Comparison of ENCODE assay signal across 20 cellular contexts in genomic region chr14:104821229-104821945, GRCh38. TPM values are rescaled to one million over a fixed set of nuclear protein-coding genes. Genes with fewer than 3 reads are reported as not detected.
A peak's percentile ranks its signal among the peaks of the same experiment; 100 is the strongest.
DNase-seq lines count a peak whose midpoint lies in the region; ATAC-seq and TF ChIP-seq lines count a peak whose summit lies in the region.
"Had no signal": no experiment of that assay in that cellular context is flagged by ENCODE, and none has a peak within 500 bp of the region (broad histone marks: within the 10 kb centered on the region; RNA-seq: fewer than 3 reads in every experiment).

No MANE protein-coding gene starts in this region.

- H2BK120ac ChIP-seq in mesenchymal stem cell (ENCODE audit: low read depth, low read length): no peak overlapping the region

- peaks cover 3% of the 10 kb centered on the region for H3K79me1 ChIP-seq in mesenchymal stem cell (replicated peaks; ENCODE audit: low read length, poor library complexity, severe bottlenecking)

- H3K4ac ChIP-seq in mesenchymal stem cell (ENCODE audit: low read depth in 1 of 2, low read length in 2 of 2): peak overlapping the region in 1 of 2 experiments; percentile 64

- no peak overlapping the region for H3K27ac ChIP-seq in HUES6 (ENCODE audit: low read depth, low read length)
- peak overlapping the region; percentile 62 for H3K27ac ChIP-seq in WERI-Rb-1
- H3K27ac ChIP-seq in mesenchymal stem cell (ENCODE audit: low read length, poor library complexity, severe bottlenecking): no peak overlapping the region
- peak overlapping the region in 4 of 5 donors; percentile 11 to 49 (median 20) for H3K27ac ChIP-seq in stomach
- H3K27ac ChIP-seq: ascending aorta, neutrophil, SJSA1 had no signal

- H3K9me3 ChIP-seq in HUES6 (ENCODE audit: control insufficient read depth, insufficient read depth, low read depth, low read length) (peaks cover 6% of the 10 kb centered on the region; the same call in 1 of the 2 replicates), WERI-Rb-1 (ENCODE audit: severe bottlenecking) (peaks cover 4% of the 10 kb centered on the region), mesenchymal stem cell (ENCODE audit: control insufficient read depth, low read length) (peaks cover 9% of the 10 kb centered on the region), stomach (no peaks in the 10 kb centered on the region)
- H3K9me3 ChIP-seq: ascending aorta, neutrophil had no signal

- no peak for TF ChIP-seq CTCF in WERI-Rb-1 (IDR thresholded peaks at IDR 0.05; ENCODE audit: low read depth, low read length)
- no peak for TF ChIP-seq CTCF in stomach (IDR thresholded peaks at IDR 0.05)

- TF ChIP-seq POLR2A in stomach (IDR thresholded peaks at IDR 0.05): no peak

- no peak overlapping the region for H3K23ac ChIP-seq in mesenchymal stem cell (ENCODE audit: low read length in 2 of 2)

- 83% methylated on average over 23 of the region's 23 CpGs for WGBS in mesenchymal stem cell
- WGBS in stomach, 5 donors: 74 to 86% (median 81%) methylated on average over 6 to 23 of the region's 23 CpGs

- H3K4me1 ChIP-seq in HUES6 (ENCODE audit: control insufficient read depth, insufficient read depth, low read length) (peaks cover 14% of the 10 kb centered on the region), mesenchymal stem cell (ENCODE audit: control insufficient read depth, insufficient read depth, low read depth, low read length) (peaks cover 18% of the 10 kb centered on the region), stomach (peaks cover 25 to 36% (median 35%) of the 10 kb centered on the region in 4 donors)

- TF ChIP-seq EP300 in stomach (IDR thresholded peaks at IDR 0.05): no peak

- no peak overlapping the region for H2BK5ac ChIP-seq in mesenchymal stem cell (ENCODE audit: low read depth, low read length, poor library complexity, severe bottlenecking)

- H2BK15ac ChIP-seq in mesenchymal stem cell (ENCODE audit: low read depth, poor library complexity, severe bottlenecking): no peak overlapping the region

- H2BK12ac ChIP-seq in mesenchymal stem cell (ENCODE audit: low read length in 2 of 2): peak overlapping the region in 1 of 2 experiments; percentile 38

- H4K8ac ChIP-seq in mesenchymal stem cell (ENCODE audit: low read length): peak overlapping the region; percentile 50

- no peak for ATAC-seq in activated CD4-positive, CD25-positive, alpha-beta regulatory T cell treated with anti-CD3 and anti-CD28 coated beads, Interleukin-2, amount 50 U/mL, for 24 hours
- ATAC-seq in HG02840 (IDR thresholded peaks at IDR 0.05; ENCODE audit: low FRiP score, unreplicated experiment): no peak
- ATAC-seq: activated CD4-positive, alpha-beta T cell treated with anti-CD3 and anti-CD28 coated beads for 36 hours; activated T-cell treated with anti-CD3 and anti-CD28 coated beads, Interleukin-2, amount 50 U/mL, for 72 hours; T-cell had no signal

- no peak overlapping the region for H3K4me3 ChIP-seq in HUES6 (ENCODE audit: low read depth, low read length)
- H3K4me3 ChIP-seq in WERI-Rb-1 (ENCODE audit: low read depth, low read length): no peak overlapping the region
- H3K4me3 ChIP-seq in mesenchymal stem cell (ENCODE audit: insufficient read depth in 1 of 2, low read depth in 1 of 2, low read length in 2 of 2): no peak overlapping the region
- H3K4me3 ChIP-seq in stomach: no peak overlapping the region
- H3K4me3 ChIP-seq: ascending aorta, lung, SJSA1 had no signal

- H3K4me2 ChIP-seq in mesenchymal stem cell (ENCODE audit: low read length, poor library complexity, severe bottlenecking): no peak overlapping the region

- no peak overlapping the region for H2AFZ ChIP-seq in mesenchymal stem cell (ENCODE audit: low read depth, low read length)

- no peak for DNase-seq in WERI-Rb-1
- peak; percentile 33 for DNase-seq in mesenchymal stem cell
- no peak for DNase-seq in stomach
- DNase-seq in NOMO-1 treated with DMSO at 0.1 percent for 48 hours (lab: John Stamatoyannopoulos, UW; ENCODE audit: unreplicated experiment): no peak
- DNase-seq: activated CD4-positive, alpha-beta T cell treated with anti-CD3 and anti-CD28 coated beads for 36 hours; activated T-cell treated with anti-CD3 and anti-CD28 coated beads, Interleukin-2, amount 50 U/mL, for 72 hours; central memory CD4-positive, alpha-beta T cell; Karpas-422; NCI-H187; NCI-H2171 treated with DMSO at 0.1 percent for 48 hours; NCI-H524 treated with DMSO at 0.1 percent for 48 hours; T-cell had no signal

- intact Hi-C loops in stomach (cut with DNase I; ENCODE audit: low total_unique reads): loop anchor here (10.0 kb wide), 1 partner anchor 47 kb away; no protein-coding TSS in a partner anchor

- no peak overlapping the region for H2AK5ac ChIP-seq in mesenchymal stem cell (ENCODE audit: low read length, severe bottlenecking)

- H3K9ac ChIP-seq in HUES6 (ENCODE audit: low read length) (peak overlapping the region; percentile 5), mesenchymal stem cell (ENCODE audit: low read length) (peak overlapping the region; percentile 32)

- H3K14ac ChIP-seq in mesenchymal stem cell (ENCODE audit: low read length in 2 of 2): peak overlapping the region in 1 of 2 experiments; percentile 62

- H3K27me3 ChIP-seq in HUES6 (ENCODE audit: control insufficient read depth, insufficient read depth, low read length) (peaks cover 16% of the 10 kb centered on the region), WERI-Rb-1 (ENCODE audit: insufficient read depth, low read depth, severe bottlenecking) (no peaks in the 10 kb centered on the region), mesenchymal stem cell (ENCODE audit: control insufficient read depth in 1 of 2, insufficient read depth in 1 of 2, low read length in 2 of 2) (no peaks in the 10 kb centered on the region), stomach (peaks cover 0 to 21% (median 0%) of the 10 kb centered on the region in 3 donors)
- H3K27me3 ChIP-seq: ascending aorta, dorsolateral prefrontal cortex, SJSA1 had no signal

- H3K36me3 ChIP-seq in HUES6 (ENCODE audit: control insufficient read depth, insufficient read depth, low read length): no peaks in the 10 kb centered on the region
- peaks cover 6% of the 10 kb centered on the region for H3K36me3 ChIP-seq in WERI-Rb-1
- peaks cover 7% of the 10 kb centered on the region in 2 experiments for H3K36me3 ChIP-seq in mesenchymal stem cell (ENCODE audit: control insufficient read depth in 1 of 2, insufficient read depth in 2 of 2, low read depth in 1 of 2, low read length in 2 of 2)
- H3K36me3 ChIP-seq in stomach: peaks cover 0 to 5% (median 1%) of the 10 kb centered on the region in 4 donors
- H3K36me3 ChIP-seq: ascending aorta, neutrophil, SJSA1 had no signal

- H3K18ac ChIP-seq in mesenchymal stem cell (ENCODE audit: low read depth in 1 of 2, low read length in 2 of 2): peak overlapping the region in 1 of 2 experiments; percentile 56

- peak overlapping the region; percentile 52 for H4K91ac ChIP-seq in mesenchymal stem cell (ENCODE audit: low read length)

RNA-seq across cellular contexts. Expression of gene ZBTB42, which starts 20.5 kb away (rescaled TPM):
- 1.8 TPM for polyA plus RNA-seq in mesenchymal stem cell (2013, experiment 1 of 2)
- 1.6 TPM for polyA plus RNA-seq in mesenchymal stem cell (2013, experiment 2 of 2)
- total RNA-seq in stomach: 10 to 100 TPM in 3 of 5 donors, 1 to 10 TPM in 2; 4.7 to 59.7 (median 13.2) TPM
- polyA plus RNA-seq in stomach: 1 to 10 TPM; 4.6 to 7.9 (median 5.5) TPM

RNA-seq across cellular contexts. Expression of gene AKT1, which starts 25.8 kb away (rescaled TPM):
- 106 TPM for polyA plus RNA-seq in mesenchymal stem cell (2013, experiment 1 of 2)
- polyA plus RNA-seq in mesenchymal stem cell (2013, experiment 2 of 2): 108 TPM
- total RNA-seq in stomach: 100 to 1,000 TPM in 4 of 5 donors, 10 to 100 TPM in 1; 85.2 to 292 (median 119) TPM
- polyA plus RNA-seq in stomach: 100 to 1,000 TPM; 100 to 123 (median 107) TPM

RNA-seq across cellular contexts. Expression of gene CEP170B, which starts 43.7 kb away (rescaled TPM):
- 11.4 TPM for polyA plus RNA-seq in mesenchymal stem cell (2013, experiment 1 of 2)
- 11.1 TPM for polyA plus RNA-seq in mesenchymal stem cell (2013, experiment 2 of 2)
- total RNA-seq in stomach: 100 to 1,000 TPM in 1 of 5 donors, 10 to 100 TPM in 4; 12.7 to 483 (median 46.1) TPM
- 10 to 100 TPM in 2 of 3 donors, 1 to 10 TPM in 1; 9.6 to 15.4 (median 13.2) TPM for polyA plus RNA-seq in stomach

Comparison
In these comparisons a context has a peak if more than half of its experiments do, and no peak if none do; other contexts are left out.
1. H3K27ac ChIP-seq: peak in WERI-Rb-1 (single experiment) and stomach (4 of 5); none in HUES6 (single experiment) and mesenchymal stem cell (single experiment).